Comparison of ENCODE assay signal across 11 cellular contexts in the genomic region with DNA sequence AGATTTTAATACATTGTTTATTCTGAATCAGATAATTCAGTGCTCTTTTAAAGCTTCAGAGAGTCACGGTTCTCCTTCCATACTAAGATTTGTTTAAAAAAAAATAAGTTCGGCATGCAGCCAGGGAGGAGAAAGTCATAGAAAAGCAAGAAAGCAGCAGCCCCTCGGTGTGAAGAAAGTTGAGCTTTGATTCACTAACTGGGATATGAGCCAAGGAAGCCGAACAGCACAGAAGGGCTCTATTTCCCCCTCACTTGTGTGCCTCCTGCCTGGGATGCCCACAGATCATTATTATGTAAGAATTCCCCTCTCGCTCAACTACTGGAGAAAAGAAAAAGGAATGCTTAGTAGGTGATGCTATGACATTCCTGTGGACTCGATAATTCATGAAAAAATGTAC.
A peak's percentile ranks its signal among the peaks of the same experiment; 100 is the strongest.
DNase-seq lines count a peak whose midpoint lies in the region; ATAC-seq and TF ChIP-seq lines count a peak whose summit lies in the region.
"Had no signal": no experiment of that assay in that cellular context is flagged by ENCODE, and none has a peak within 500 bp of the region (broad histone marks: within the 10 kb centered on the region; RNA-seq: fewer than 3 reads in every experiment).

No MANE protein-coding gene starts in this region.

- H3K36me3 Mint-ChIP-seq in effector memory CD8-positive, alpha-beta T cell (ENCODE audit: insufficient read depth) = peaks cover 39% of the 10 kb centered on the region

- DNase-seq in AG09319 (ENCODE audit: extremely low read depth, low read depth) (peak; percentile 39), NCI-H446 treated with DMSO at 0.1 percent for 48 hours (lab: John Stamatoyannopoulos, UW) (peak; percentile 32), dedifferentiated amniotic fluid mesenchymal stem cell (ENCODE audit: extremely low spot score) (peak; percentile 81), midbrain (lab: John Stamatoyannopoulos, UW) (peak; percentile 80), NCI-H510A (lab: John Stamatoyannopoulos, UW) (no peak), OCI-M1 (lab: John Stamatoyannopoulos, UW) (no peak), GM19238 (ENCODE audit: insufficient read length, low spot score) (no peak)
- no peak for DNase-seq in effector memory CD8-positive, alpha-beta T cell
- DNase-seq: activated CD4-positive, alpha-beta T cell treated with anti-CD3 and anti-CD28 coated beads, Interleukin-2, amount 50 U/mL, for 1 hour; CD8-positive, alpha-beta memory T cell had no signal

- no peak for TF ChIP-seq CTCF in AG09319 (IDR thresholded peaks at IDR 0.05; ENCODE audit: low read depth, low read length)

- no peaks in the 10 kb centered on the region for H3K9me3 Mint-ChIP-seq in effector memory CD8-positive, alpha-beta T cell
- H3K9me3 Mint-ChIP-seq: CD8-positive, alpha-beta memory T cell; central memory CD8-positive, alpha-beta T cell had no signal

- no peak for ATAC-seq in effector memory CD8-positive, alpha-beta T cell (replicated peaks)

- peak overlapping the region in 1 of 2 donors; percentile 10 for H3K27ac Mint-ChIP-seq in effector memory CD8-positive, alpha-beta T cell

- no peak overlapping the region for H3K4me3 Mint-ChIP-seq in effector memory CD8-positive, alpha-beta T cell
- H3K4me3 Mint-ChIP-seq: CD8-positive, alpha-beta memory T cell; central memory CD8-positive, alpha-beta T cell had no signal

- no peaks in the 10 kb centered on the region for H3K27me3 Mint-ChIP-seq in effector memory CD8-positive, alpha-beta T cell
- H3K27me3 Mint-ChIP-seq: CD8-positive, alpha-beta memory T cell; central memory CD8-positive, alpha-beta T cell had no signal

- H3K4me1 Mint-ChIP-seq in effector memory CD8-positive, alpha-beta T cell (ENCODE audit: low read depth in 2 of 2) = peaks cover 5 to 8% of the 10 kb centered on the region in 2 donors

Comparison
In these comparisons a context has a peak if more than half of its experiments do, and no peak if none do; other contexts are left out.
1. DNase-seq: peak in AG09319 (single experiment), NCI-H446 treated with DMSO at 0.1 percent for 48 hours (single experiment), dedifferentiated amniotic fluid mesenchymal stem cell (single experiment) and midbrain (single experiment); none in NCI-H510A (single experiment), OCI-M1 (single experiment), effector memory CD8-positive, alpha-beta T cell (0 of 3) and GM19238 (single experiment).